ENCODE assay signal across 10 cellular contexts in genomic region chr17:78366109-78366848, GRCh38. TPM values are rescaled to one million over a fixed set of nuclear protein-coding genes. Genes with fewer than 3 reads are reported as not detected.
A peak's percentile ranks its signal among the peaks of the same experiment; 100 is the strongest.
DNase-seq lines count a peak whose midpoint lies in the region; ATAC-seq and TF ChIP-seq lines count a peak whose summit lies in the region.
"Had no signal": no experiment of that assay in that cellular context is flagged by ENCODE, and none has a peak within 500 bp of the region (broad histone marks: within the 10 kb centered on the region; RNA-seq: fewer than 3 reads in every experiment).

No MANE protein-coding gene starts in this region.

- peaks cover 0 to 5% of the 10 kb centered on the region in 2 donors for H3K27me3 Mint-ChIP-seq in T-cell

- CTCF ChIA-PET in T-cell (lab: Charles Lee) = interaction anchor here in 1 of 2 donors (0.5 kb wide), 1 partner anchor 191 kb away, joined by 3 read pairs; no protein-coding TSS in a partner anchor

- no peaks in the 10 kb centered on the region for H3K9me3 Mint-ChIP-seq in T-cell

- H3K4me3 ChIP-seq in coronary artery (no peak overlapping the region), mesodermal cell (ENCODE audit: extremely low read depth, insufficient read depth, low read length, poor library complexity, severe bottlenecking) (no peak overlapping the region), upper lobe of left lung (no peak overlapping the region)
- H3K4me3 ChIP-seq: A549, MG63 had no signal

- H3K27ac Mint-ChIP-seq in T-cell = no peak overlapping the region

- H3K27ac ChIP-seq in coronary artery = peak overlapping the region; percentile 62 to 87
- peak overlapping the region; percentile 94 for H3K27ac ChIP-seq in mesodermal cell (ENCODE audit: low read depth, low read length, severe bottlenecking)
- peak overlapping the region; percentile 72 to 88 (median 80) for H3K27ac ChIP-seq in upper lobe of left lung

- 62 to 74% methylated on average over 14 to 16 of the region's 18 CpGs for WGBS in mesodermal cell (ENCODE audit: insufficient coverage in 2 of 2), 2 experiments
- WGBS in upper lobe of left lung, 2 donors = 48 to 62% methylated on average over 9 to 18 of the region's 18 CpGs

- POLR2A ChIA-PET in T-cell (lab: Charles Lee) = no interaction called here

- TF ChIP-seq EP300 in upper lobe of left lung (IDR thresholded peaks at IDR 0.05) = peak in 3 of 4 donors; percentile 19 to 50 (median 20)

- H3K9me3 ChIP-seq in mesodermal cell (ENCODE audit: control insufficient read depth, low read length) = no peaks in the 10 kb centered on the region
- H3K9me3 ChIP-seq in upper lobe of left lung = no peaks in the 10 kb centered on the region
- H3K9me3 ChIP-seq: A549, MG63 had no signal

- no peaks in the 10 kb centered on the region for H3K36me3 ChIP-seq in mesodermal cell (ENCODE audit: control insufficient read depth, insufficient read depth, low read length)
- H3K36me3 ChIP-seq in upper lobe of left lung = no peaks in the 10 kb centered on the region
- H3K36me3 ChIP-seq: MG63 had no signal

- H3K4me3 Mint-ChIP-seq in T-cell = no peak overlapping the region

- ATAC-seq in upper lobe of left lung (ENCODE audit: low FRiP score in 2 of 2) (peak; percentile 42 to 58), GM19463 (IDR thresholded peaks at IDR 0.05; ENCODE audit: unreplicated experiment) (no peak), GM21576 (IDR thresholded peaks at IDR 0.05; ENCODE audit: unreplicated experiment) (no peak), T-cell (replicated peaks in 1 of 4) (no peak)
- ATAC-seq: A549 had no signal

- DNase-seq in NCI-H510A treated with DMSO at 0.1 percent for 48 hours (lab: John Stamatoyannopoulos, UW) = peak; percentile 29
- no peak for DNase-seq in NCI-H510A (lab: John Stamatoyannopoulos, UW)
- DNase-seq in coronary artery (ENCODE audit: low spot score) = no peak
- DNase-seq in upper lobe of left lung = peak; percentile 67 to 86
- DNase-seq in T-cell = no peak
- DNase-seq: MG63 had no signal

- no peaks in the 10 kb centered on the region for H3K36me3 Mint-ChIP-seq in T-cell

- TF ChIP-seq CTCF in coronary artery (IDR thresholded peaks at IDR 0.05) (no peak), upper lobe of left lung (IDR thresholded peaks at IDR 0.05) (no peak)

- peak in 1 of 4 donors; percentile 18 for TF ChIP-seq POLR2A in upper lobe of left lung (IDR thresholded peaks at IDR 0.05)

- H3K4me1 ChIP-seq in mesodermal cell (ENCODE audit: control insufficient read depth, insufficient read depth, low read length, poor library complexity, severe bottlenecking) (peaks cover 43% of the 10 kb centered on the region), upper lobe of left lung (peaks cover 26 to 29% (median 26%) of the 10 kb centered on the region in 4 donors)
- H3K4me1 ChIP-seq: A549 had no signal

- H3K27me3 ChIP-seq in upper lobe of left lung = no peaks in the 10 kb centered on the region
- H3K27me3 ChIP-seq: MG63 had no signal

- peaks cover 0 to 6% (median 4%) of the 10 kb centered on the region in 3 donors for H3K4me1 Mint-ChIP-seq in T-cell

RNA-seq across cellular contexts. Expression of gene SOCS3, which starts 6.4 kb away (rescaled TPM):
- 37.6 TPM for polyA plus RNA-seq in mesodermal cell (2013, experiment 1 of 2)
- polyA plus RNA-seq in mesodermal cell (2013, experiment 2 of 2) = 29.9 TPM
- total RNA-seq in upper lobe of left lung (100 to 1,000 TPM in 3 of 6 donors, 10 to 100 TPM in 3; 67.1 to 173 (median 114) TPM), T-cell (100 to 1,000 TPM in 2 of 5 donors, 10 to 100 TPM in 3; 14.2 to 248 (median 19.9) TPM)

RNA-seq across cellular contexts. Expression of gene PGS1, which starts 12.2 kb away (rescaled TPM):
- polyA plus RNA-seq in mesodermal cell (2013, experiment 1 of 2) = 36.8 TPM
- 28.0 TPM for polyA plus RNA-seq in mesodermal cell (2013, experiment 2 of 2)
- total RNA-seq in upper lobe of left lung = 100 to 1,000 TPM in 2 of 6 donors, 10 to 100 TPM in 4; 79.2 to 348 (median 92.3) TPM
- 10 to 100 TPM; 60.5 to 87.2 (median 78.9) TPM for total RNA-seq in T-cell

Comparison
In these comparisons a context has a peak if more than half of its experiments do, and no peak if none do; other contexts are left out.
1. DNase-seq: peak in NCI-H510A treated with DMSO at 0.1 percent for 48 hours (single experiment) and upper lobe of left lung (2 of 2); none in NCI-H510A (single experiment), coronary artery (single experiment) and T-cell (0 of 34).
2. ATAC-seq: peak in upper lobe of left lung (2 of 2); none in GM19463 (single experiment), GM21576 (single experiment) and T-cell (0 of 4).
3. Peak in every context shown above with its lines, with median percentiles within 50 percentile points of each other: H3K27ac ChIP-seq.